24 cellular contexts compared by ENCODE assay signal in genomic region chr6:161482517-161482903, GRCh38.
A peak's percentile ranks its signal among the peaks of the same experiment; 100 is the strongest.
DNase-seq lines count a peak whose midpoint lies in the region; ATAC-seq and TF ChIP-seq lines count a peak whose summit lies in the region.
"Had no signal": no experiment of that assay in that cellular context is flagged by ENCODE, and none has a peak within 500 bp of the region (broad histone marks: within the 10 kb centered on the region; RNA-seq: fewer than 3 reads in every experiment).

No MANE protein-coding gene starts in this region.

- no peaks in the 10 kb centered on the region for H3K36me3 Mint-ChIP-seq in neural progenitor cell
- no peaks in the 10 kb centered on the region for H3K36me3 Mint-ChIP-seq in activated CD4-positive, alpha-beta memory T cell treated with anti-CD3 and anti-CD28 coated beads for 36 hours
- H3K36me3 Mint-ChIP-seq in osteocyte (ENCODE audit: unreplicated experiment), result no peaks in the 10 kb centered on the region
- H3K36me3 Mint-ChIP-seq: activated naive CD8-positive, alpha-beta T cell treated with anti-CD3 and anti-CD28 coated beads for 36 hours; brain; CD4-positive, alpha-beta memory T cell; memory B cell; naive thymus-derived CD4-positive, alpha-beta T cell; stimulated activated memory B cell treated with anti-CD40 and anti-IgM and Interleukin-4, amounts not matched to agents 10 μg/mL and 1 μg/mL and 100 μg/mL, for 72 hours; WTC11 had no signal

- no peak overlapping the region for H3K4me3 Mint-ChIP-seq in neural progenitor cell
- H3K4me3 Mint-ChIP-seq in activated CD4-positive, alpha-beta memory T cell treated with anti-CD3 and anti-CD28 coated beads for 36 hours, result no peak overlapping the region
- no peak overlapping the region for H3K4me3 Mint-ChIP-seq in osteocyte (ENCODE audit: unreplicated experiment)
- H3K4me3 Mint-ChIP-seq: activated naive CD8-positive, alpha-beta T cell treated with anti-CD3 and anti-CD28 coated beads for 36 hours; brain; CD4-positive, alpha-beta memory T cell; memory B cell; naive thymus-derived CD4-positive, alpha-beta T cell; stimulated activated memory B cell treated with anti-CD40 and anti-IgM and Interleukin-4, amounts not matched to agents 10 μg/mL and 1 μg/mL and 100 μg/mL, for 72 hours; WTC11 had no signal

- peaks cover 39% of the 10 kb centered on the region for H3K4me1 Mint-ChIP-seq in neural progenitor cell
- H3K4me1 Mint-ChIP-seq in activated CD4-positive, alpha-beta memory T cell treated with anti-CD3 and anti-CD28 coated beads for 36 hours (ENCODE audit: low read depth), result no peaks in the 10 kb centered on the region
- peaks cover 26% of the 10 kb centered on the region for H3K4me1 Mint-ChIP-seq in osteocyte (ENCODE audit: unreplicated experiment)
- H3K4me1 Mint-ChIP-seq: activated naive CD8-positive, alpha-beta T cell treated with anti-CD3 and anti-CD28 coated beads for 36 hours; CD4-positive, alpha-beta memory T cell; memory B cell; naive thymus-derived CD4-positive, alpha-beta T cell; stimulated activated memory B cell treated with anti-CD40 and anti-IgM and Interleukin-4, amounts not matched to agents 10 μg/mL and 1 μg/mL and 100 μg/mL, for 72 hours had no signal

- H3K9me3 ChIP-seq in adipocyte (ENCODE audit: control insufficient read depth, low read length), result no peaks in the 10 kb centered on the region
- no peaks in the 10 kb centered on the region for H3K9me3 ChIP-seq in neural progenitor cell (ENCODE audit: low read depth)
- no peaks in the 10 kb centered on the region for H3K9me3 ChIP-seq in subcutaneous abdominal adipose tissue (ENCODE audit: control insufficient read depth in 5 of 5, low read length in 5 of 5)
- H3K9me3 ChIP-seq: colonic mucosa, pancreas had no signal

- H2AFZ ChIP-seq in neural progenitor cell (replicated peaks), result no peak overlapping the region

- TF ChIP-seq CTCF in foreskin fibroblast (IDR thresholded peaks at IDR 0.05; ENCODE audit: low read depth, low read length) (no peak), neural progenitor cell (IDR thresholded peaks at IDR 0.05) (no peak), osteocyte (IDR thresholded peaks at IDR 0.05) (no peak)

- H3K27ac Mint-ChIP-seq in neural progenitor cell (no peak overlapping the region), osteocyte (ENCODE audit: unreplicated experiment) (no peak overlapping the region)
- no peak overlapping the region for H3K27ac Mint-ChIP-seq in activated CD4-positive, alpha-beta memory T cell treated with anti-CD3 and anti-CD28 coated beads for 36 hours
- H3K27ac Mint-ChIP-seq: activated naive CD8-positive, alpha-beta T cell treated with anti-CD3 and anti-CD28 coated beads for 36 hours; CD4-positive, alpha-beta memory T cell; memory B cell; naive thymus-derived CD4-positive, alpha-beta T cell; stimulated activated memory B cell treated with anti-CD40 and anti-IgM and Interleukin-4, amounts not matched to agents 10 μg/mL and 1 μg/mL and 100 μg/mL, for 72 hours; WTC11 had no signal

- intact Hi-C loops in activated CD4-positive, alpha-beta memory T cell treated with anti-CD3 and anti-CD28 coated beads for 36 hours (cut with micrococcal nuclease), result no loop called here

- POLR2A ChIA-PET in activated CD4-positive, alpha-beta memory T cell treated with anti-CD3 and anti-CD28 coated beads for 36 hours (lab: Charles Lee), result no interaction called here

- H3K9me3 Mint-ChIP-seq in neural progenitor cell (peaks cover 5% of the 10 kb centered on the region), osteocyte (ENCODE audit: unreplicated experiment) (no peaks in the 10 kb centered on the region)
- no peaks in the 10 kb centered on the region for H3K9me3 Mint-ChIP-seq in activated CD4-positive, alpha-beta memory T cell treated with anti-CD3 and anti-CD28 coated beads for 36 hours
- H3K9me3 Mint-ChIP-seq: activated naive CD8-positive, alpha-beta T cell treated with anti-CD3 and anti-CD28 coated beads for 36 hours; brain; CD4-positive, alpha-beta memory T cell; memory B cell; naive thymus-derived CD4-positive, alpha-beta T cell; stimulated activated memory B cell treated with anti-CD40 and anti-IgM and Interleukin-4, amounts not matched to agents 10 μg/mL and 1 μg/mL and 100 μg/mL, for 72 hours; WTC11 had no signal

- H4K20me1 ChIP-seq in neural progenitor cell (ENCODE audit: low read depth), result no peaks in the 10 kb centered on the region

- H3K27me3 ChIP-seq in adipocyte (replicated peaks; ENCODE audit: control insufficient read depth, insufficient read depth, low read length) (no peaks in the 10 kb centered on the region), neural progenitor cell (no peaks in the 10 kb centered on the region), subcutaneous abdominal adipose tissue (ENCODE audit: control insufficient read depth in 5 of 5, insufficient read depth in 4 of 5, low read length in 5 of 5) (no peaks in the 10 kb centered on the region)
- H3K27me3 ChIP-seq: colonic mucosa, foreskin keratinocyte, pancreas had no signal

- CTCF ChIA-PET in activated CD4-positive, alpha-beta memory T cell treated with anti-CD3 and anti-CD28 coated beads for 36 hours (lab: Charles Lee), result interaction anchor here (1.2 to 1.3 kb wide), 2 partner anchors 64 to 109 kb away, joined by 3 to 4 read pairs; no protein-coding TSS in a partner anchor

- H3K27me3 Mint-ChIP-seq in neural progenitor cell (ENCODE audit: insufficient read depth, low read depth) (peaks cover 5% of the 10 kb centered on the region), osteocyte (ENCODE audit: unreplicated experiment) (no peaks in the 10 kb centered on the region)
- H3K27me3 Mint-ChIP-seq in activated CD4-positive, alpha-beta memory T cell treated with anti-CD3 and anti-CD28 coated beads for 36 hours, result no peaks in the 10 kb centered on the region
- H3K27me3 Mint-ChIP-seq: activated naive CD8-positive, alpha-beta T cell treated with anti-CD3 and anti-CD28 coated beads for 36 hours; brain; CD4-positive, alpha-beta memory T cell; memory B cell; stimulated activated memory B cell treated with anti-CD40 and anti-IgM and Interleukin-4, amounts not matched to agents 10 μg/mL and 1 μg/mL and 100 μg/mL, for 72 hours had no signal

- DNase-seq in adipocyte (ENCODE audit: low read depth) (peak; percentile 49), foreskin fibroblast (peak; percentile 12 to 37), neural progenitor cell (ENCODE audit: low spot score) (peak; percentile 71), osteocyte (ENCODE audit: extremely low spot score, unreplicated experiment) (no peak)
- DNase-seq in activated CD4-positive, alpha-beta memory T cell treated with anti-CD3 and anti-CD28 coated beads for 36 hours, result no peak
- DNase-seq: activated CD4-positive, alpha-beta T cell treated with anti-CD3 and anti-CD28 coated beads, Interleukin-2, amount 50 U/mL, for 48 hours; activated naive CD8-positive, alpha-beta T cell treated with anti-CD3 and anti-CD28 coated beads for 36 hours; CD4-positive, alpha-beta memory T cell; colonic mucosa; DMS53; foreskin keratinocyte; naive thymus-derived CD4-positive, alpha-beta T cell; NCI-H1048; NCI-H187 treated with DMSO at 0.1 percent for 48 hours; NCI-H226; OCI-M1; pancreas; T-helper 9 cell had no signal

- H3K27ac ChIP-seq in neural progenitor cell, result no peak overlapping the region
- peak overlapping the region; percentile 65 for H3K27ac ChIP-seq in subcutaneous abdominal adipose tissue (ENCODE audit: low read depth, low read length)
- H3K27ac ChIP-seq: colonic mucosa, foreskin keratinocyte, pancreas had no signal

- peaks cover 29% of the 10 kb centered on the region for H3K4me1 ChIP-seq in adipocyte (ENCODE audit: control insufficient read depth, insufficient read depth, low read length)
- H3K4me1 ChIP-seq in neural progenitor cell, result peaks cover 26% of the 10 kb centered on the region
- H3K4me1 ChIP-seq in subcutaneous abdominal adipose tissue (ENCODE audit: control insufficient read depth in 5 of 5, insufficient read depth in 5 of 5, low read length in 5 of 5), result peaks cover 2 to 35% (median 11%) of the 10 kb centered on the region in 5 donors
- H3K4me1 ChIP-seq: colonic mucosa had no signal

- H3K36me3 ChIP-seq in adipocyte (ENCODE audit: control insufficient read depth, insufficient read depth, low read length, severe bottlenecking) (no peaks in the 10 kb centered on the region), neural progenitor cell (no peaks in the 10 kb centered on the region), subcutaneous abdominal adipose tissue (ENCODE audit: control insufficient read depth in 5 of 5, insufficient read depth in 5 of 5, low read length in 5 of 5) (no peaks in the 10 kb centered on the region)
- H3K36me3 ChIP-seq: colonic mucosa, pancreas had no signal

- H3K9ac ChIP-seq in adipocyte (ENCODE audit: low read length), result peak overlapping the region; percentile 66
- no peak overlapping the region for H3K9ac ChIP-seq in neural progenitor cell
- no peak overlapping the region for H3K9ac ChIP-seq in subcutaneous abdominal adipose tissue (ENCODE audit: low read length in 5 of 5)

- ATAC-seq in HG03025 (IDR thresholded peaks at IDR 0.05; ENCODE audit: low FRiP score, unreplicated experiment), result no peak
- ATAC-seq: foreskin keratinocyte; naive thymus-derived CD4-positive, alpha-beta T cell; stimulated activated memory B cell treated with anti-CD40 and anti-IgM and Interleukin-4, amounts not matched to agents 10 μg/mL and 1 μg/mL and 100 μg/mL, for 72 hours; WTC11 had no signal

- no peaks in the 10 kb centered on the region for H3F3A ChIP-seq in neural progenitor cell (ENCODE audit: low read depth)

- H3K4me3 ChIP-seq in adipocyte (ENCODE audit: low read length) (no peak overlapping the region), foreskin fibroblast (ENCODE audit: low read depth in 1 of 2, low read length in 2 of 2) (no peak overlapping the region), neural progenitor cell (no peak overlapping the region), subcutaneous abdominal adipose tissue (ENCODE audit: low read depth in 1 of 5, low read length in 5 of 5) (no peak overlapping the region)
- H3K4me3 ChIP-seq: colonic mucosa, pancreas had no signal

- peak overlapping the region; percentile 9 for H3K4me2 ChIP-seq in neural progenitor cell

- H3K79me2 ChIP-seq in neural progenitor cell (ENCODE audit: low read depth), result no peaks in the 10 kb centered on the region

Comparison
In these comparisons a context has a peak if more than half of its experiments do, and no peak if none do; other contexts are left out.
1. DNase-seq: peak in adipocyte (single experiment), foreskin fibroblast (2 of 2) and neural progenitor cell (single experiment); none in activated CD4-positive, alpha-beta memory T cell treated with anti-CD3 and anti-CD28 coated beads for 36 hours (single experiment) and osteocyte (single experiment).